ENCODE assay signal across 8 cellular contexts in genomic region chr1:28370220-28371010, GRCh38. TPM values are rescaled to one million over a fixed set of nuclear protein-coding genes. Genes with fewer than 3 reads are reported as not detected.
A peak's percentile ranks its signal among the peaks of the same experiment; 100 is the strongest.
DNase-seq lines count a peak whose midpoint lies in the region; ATAC-seq, FAIRE-seq and TF ChIP-seq lines count a peak whose summit lies in the region.

No MANE protein-coding gene starts in this region.

- TF ChIP-seq CTCF in MCF 10A (IDR thresholded peaks at IDR 0.05; ENCODE audit: unreplicated experiment) = no peak
- no peak for TF ChIP-seq CTCF in smooth muscle cell (IDR thresholded peaks at IDR 0.05; ENCODE audit: borderline replicate concordance, insufficient read depth, poor library complexity, severe bottlenecking)

- POLR2A ChIA-PET in MCF 10A (lab: Yijun Ruan, JAX) = interaction anchor here (0.5 to 3.5 kb wide), 15 partner anchors 13 to 211 kb away, joined by 3 to 32 read pairs (median 4); partner anchors contain the start of gene SESN2

- H3K36me3 ChIP-seq in smooth muscle cell (ENCODE audit: low read depth) = no peaks in the 10 kb centered on the region

- H3K9me3 Mint-ChIP-seq in MCF 10A (ENCODE audit: unreplicated experiment) = no peaks in the 10 kb centered on the region

- DNase-seq in SKM-1 (lab: John Stamatoyannopoulos, UW; ENCODE audit: unreplicated experiment) (peak; percentile 27), SKM-1 treated with dmso at 0.1 percent for 144 hours (lab: John Stamatoyannopoulos, UW; ENCODE audit: unreplicated experiment) (no peak), RCC 7860 (ENCODE audit: low spot score) (peak; percentile 34), MCF 10A (ENCODE audit: unreplicated experiment) (peak; percentile 45), inferior parietal cortex (ENCODE audit: extremely low spot score) (peak; percentile 18), smooth muscle cell (lab: John Stamatoyannopoulos, UW; ENCODE audit: unreplicated experiment) (no peak)

- H3K9ac ChIP-seq in smooth muscle cell (ENCODE audit: low read depth) = peak overlapping the region; percentile 89

- H4K20me1 ChIP-seq in smooth muscle cell (ENCODE audit: low read depth) = peaks cover 3% of the 10 kb centered on the region

- ATAC-seq in HG02981 (IDR thresholded peaks at IDR 0.05; ENCODE audit: unreplicated experiment) = peak; percentile 22
- no peak for ATAC-seq in HG02610 (IDR thresholded peaks at IDR 0.05; ENCODE audit: unreplicated experiment)

- peaks cover 16% of the 10 kb centered on the region for H3K4me1 Mint-ChIP-seq in MCF 10A (ENCODE audit: insufficient read depth, unreplicated experiment)

- H3K36me3 Mint-ChIP-seq in MCF 10A (ENCODE audit: insufficient read depth, unreplicated experiment) = peaks cover 14% of the 10 kb centered on the region

- H3K27me3 Mint-ChIP-seq in MCF 10A (ENCODE audit: insufficient read depth, unreplicated experiment) = no peaks in the 10 kb centered on the region

- H3K27me3 ChIP-seq in smooth muscle cell (ENCODE audit: low read depth) = no peaks in the 10 kb centered on the region

- 35% methylated on average over 32 of the region's 32 CpGs for WGBS in smooth muscle cell (ENCODE audit: low lambda C conversion rate)

- intact Hi-C loops in MCF 10A (cut with micrococcal nuclease) = no loop called here

- peaks cover 23% of the 10 kb centered on the region for H3K4me1 ChIP-seq in smooth muscle cell (ENCODE audit: low read depth)

- no peak for FAIRE-seq in RCC 7860 (lab: Jason Lieb, UNC)

- peak overlapping the region; percentile 89 for H2AFZ ChIP-seq in smooth muscle cell (ENCODE audit: low read depth)

- peaks cover 44% of the 10 kb centered on the region for H3K79me2 ChIP-seq in smooth muscle cell (ENCODE audit: low read depth)

- peak overlapping the region; percentile 91 for H3K4me3 Mint-ChIP-seq in MCF 10A (ENCODE audit: unreplicated experiment)

- peak overlapping the region; percentile 89 for H3K4me3 ChIP-seq in smooth muscle cell

- H3F3A ChIP-seq in smooth muscle cell (ENCODE audit: low read depth) = peaks cover 16% of the 10 kb centered on the region

- CTCF ChIA-PET in MCF 10A (lab: Yijun Ruan, JAX) = interaction anchor here (0.5 to 1.5 kb wide), 4 partner anchors 11 to 121 kb away, joined by 4 to 9 read pairs (median 4); no protein-coding TSS in a partner anchor

- no peaks in the 10 kb centered on the region for H3K9me3 ChIP-seq in smooth muscle cell (replicated peaks; ENCODE audit: low read depth)

- TSS peak; percentile 49 for BruUV-seq in MCF 10A (replicated peaks; lab: Mats Ljungman, UMichigan)

- H3K27ac ChIP-seq in smooth muscle cell (ENCODE audit: low read depth) = peak overlapping the region; percentile 77

- H3K27ac Mint-ChIP-seq in MCF 10A (ENCODE audit: low read depth, unreplicated experiment) = peak overlapping the region; percentile 76

- H3K4me2 ChIP-seq in smooth muscle cell = peak overlapping the region; percentile 98

RNA-seq across cellular contexts. Expression of gene PHACTR4, which starts 0.9 kb away (rescaled TPM):
- total RNA-seq in MCF 10A (2022) = 50.7 and 56.4 TPM in 2 replicates
- 14.1 and 20.2 TPM in 2 replicates for total RNA-seq in smooth muscle cell
- 15.2 and 22.2 TPM in 2 replicates for polyA plus RNA-seq in smooth muscle cell

RNA-seq across cellular contexts. Expression of gene MED18, which starts 41.6 kb away (rescaled TPM):
- total RNA-seq in MCF 10A (2022) (19.0 and 22.9 TPM in 2 replicates), smooth muscle cell (11.6 and 13.2 TPM in 2 replicates)
- polyA plus RNA-seq in smooth muscle cell = 12.3 and 13.8 TPM in 2 replicates

Comparison
In these comparisons a context has a peak if more than half of its experiments do, and no peak if none do; other contexts are left out.
1. DNase-seq: peak in SKM-1 (single experiment), RCC 7860 (single experiment), MCF 10A (single experiment) and inferior parietal cortex (single experiment); none in SKM-1 treated with dmso at 0.1 percent for 144 hours (single experiment) and smooth muscle cell (single experiment).